18 cellular contexts compared by ENCODE assay signal in genomic region chr15:42504631-42505030, GRCh38. TPM values are rescaled to one million over a fixed set of nuclear protein-coding genes. Genes with fewer than 3 reads are reported as not detected.
DNase-seq lines count a peak whose midpoint lies in the region; ATAC-seq and TF ChIP-seq lines count a peak whose summit lies in the region.
"Had no signal": no experiment of that assay in that cellular context is flagged by ENCODE, and none has a peak within 500 bp of the region (broad histone marks: within the 10 kb centered on the region; RNA-seq: fewer than 3 reads in every experiment).

No MANE protein-coding gene starts in this region.

- H3K36me3 ChIP-seq in GM06990 (ENCODE audit: control insufficient read depth, insufficient read depth, low read length) (no peaks in the 10 kb centered on the region), OCI-LY3 (replicated peaks; ENCODE audit: low read depth, low read length) (peaks cover 8% of the 10 kb centered on the region), muscle layer of duodenum (ENCODE audit: control insufficient read depth in 1 of 2, insufficient read depth in 2 of 2, low read length in 2 of 2) (no peaks in the 10 kb centered on the region), body of pancreas (replicated peaks in 1 of 2; ENCODE audit: insufficient read depth in 1 of 2, low read depth in 2 of 2) (no peaks in the 10 kb centered on the region)
- H3K36me3 ChIP-seq: Peyer's patch had no signal

- TF ChIP-seq POLR2A in body of pancreas (IDR thresholded peaks at IDR 0.05): no peak

- H3K9me3 Mint-ChIP-seq in T-cell: no peaks in the 10 kb centered on the region
- H3K9me3 Mint-ChIP-seq: activated naive CD4-positive, alpha-beta T cell treated with anti-CD3 and anti-CD28 coated beads, Interleukin-2, amount 10 ng/mL, durations not matched to agents 7 days and 5 days; brain; neural crest cell; stimulated activated naive B cell treated with anti-CD40 and anti-IgM and Interleukin-4, amounts not matched to agents 10 μg/mL and 1 μg/mL and 100 μg/mL, for 72 hours had no signal

- no peaks in the 10 kb centered on the region; the same call in 1 of the 2 replicates for H4K20me1 ChIP-seq in OCI-LY3 (ENCODE audit: insufficient read depth, low read length)

- peaks cover 6% of the 10 kb centered on the region for H3K36me3 Mint-ChIP-seq in T-cell

- no peak overlapping the region for H3K27ac Mint-ChIP-seq in T-cell
- H3K27ac Mint-ChIP-seq: activated naive CD4-positive, alpha-beta T cell treated with anti-CD3 and anti-CD28 coated beads, Interleukin-2, amount 10 ng/mL, durations not matched to agents 7 days and 5 days had no signal

- peaks cover 41% of the 10 kb centered on the region for H3K79me2 ChIP-seq in OCI-LY3 (ENCODE audit: low read length)

- no peak overlapping the region for H3K4me3 Mint-ChIP-seq in T-cell
- H3K4me3 Mint-ChIP-seq: activated naive CD4-positive, alpha-beta T cell treated with anti-CD3 and anti-CD28 coated beads, Interleukin-2, amount 10 ng/mL, durations not matched to agents 7 days and 5 days; neural crest cell had no signal

- H3K27ac ChIP-seq in OCI-LY3 (ENCODE audit: low read length) (no peak overlapping the region), muscle layer of duodenum (ENCODE audit: low read length) (peak overlapping the region; percentile 23), body of pancreas (no peak overlapping the region)

- H3K27me3 ChIP-seq in GM06990 (replicated peaks; ENCODE audit: control insufficient read depth, insufficient read depth, low read length): no peaks in the 10 kb centered on the region
- H3K27me3 ChIP-seq in OCI-LY3 (ENCODE audit: low read depth, low read length): no peaks in the 10 kb centered on the region
- H3K27me3 ChIP-seq in muscle layer of duodenum (ENCODE audit: low read depth, low read length): no peaks in the 10 kb centered on the region
- H3K27me3 ChIP-seq in body of pancreas: no peaks in the 10 kb centered on the region
- H3K27me3 ChIP-seq: Peyer's patch had no signal

- H2AFZ ChIP-seq in OCI-LY3 (ENCODE audit: low read depth, low read length): no peak overlapping the region

- peaks cover 20 to 31% (median 22%) of the 10 kb centered on the region in 3 donors for H3K4me1 Mint-ChIP-seq in T-cell

- POLR2A ChIA-PET in T-cell (lab: Charles Lee): interaction anchor here in 1 of 2 donors (0.6 kb wide), 1 partner anchor 143 kb away, joined by 3 read pairs; no protein-coding TSS in a partner anchor

- no peaks in the 10 kb centered on the region for H3K9me3 ChIP-seq in OCI-LY3 (ENCODE audit: insufficient read depth, low read length)
- H3K9me3 ChIP-seq in muscle layer of duodenum (ENCODE audit: control insufficient read depth in 1 of 2, low read length in 2 of 2): no peaks in the 10 kb centered on the region
- no peaks in the 10 kb centered on the region for H3K9me3 ChIP-seq in body of pancreas
- H3K9me3 ChIP-seq: Peyer's patch had no signal

- intact Hi-C loops in body of pancreas (cut with DNase I): no loop called here

- DNase-seq in GM06990 (ENCODE audit: extremely low read depth, insufficient read length) (no peak), T-cell (no peak), DMS 273 (lab: John Stamatoyannopoulos, UW; ENCODE audit: unreplicated experiment) (no peak), body of pancreas (no peak), NCI-H2029 (lab: John Stamatoyannopoulos, UW) (no peak)
- DNase-seq: activated CD4-positive, CD25-positive, alpha-beta regulatory T cell treated with anti-CD3 and anti-CD28 coated beads, Interleukin-2, amount 50 U/mL, for 72 hours; activated CD8-positive, alpha-beta memory T cell treated with anti-CD3 and anti-CD28 coated beads, Interleukin-2, amount 50 U/mL, for 4 hours; activated naive CD4-positive, alpha-beta T cell treated with anti-CD3 and anti-CD28 coated beads, Interleukin-2, amount 10 ng/mL, durations not matched to agents 7 days and 5 days; GDM1; KBM-7; NCI-H524 had no signal

- TF ChIP-seq CTCF in GM06990 (IDR thresholded peaks at IDR 0.05; ENCODE audit: insufficient read depth, low read length, poor library complexity, severe bottlenecking) (no peak), OCI-LY3 (IDR thresholded peaks at IDR 0.05; ENCODE audit: low read depth, low read length) (no peak), body of pancreas (IDR thresholded peaks at IDR 0.05) (no peak)

- ATAC-seq in HG02678 (IDR thresholded peaks at IDR 0.05; ENCODE audit: unreplicated experiment) (peak; percentile 14), T-cell (replicated peaks in 1 of 4) (no peak), body of pancreas (no peak)

- CTCF ChIA-PET in T-cell (lab: Charles Lee): interaction anchor here in 1 of 2 donors (0.6 kb wide), 2 partner anchors 19 to 84 kb away, joined by 4 to 5 read pairs; no protein-coding TSS in a partner anchor

- no peak overlapping the region; the same call in 1 of the 2 replicates for H3K9ac ChIP-seq in OCI-LY3 (ENCODE audit: low read length)

- 68 to 79% methylated on average over 3 of the region's 3 CpGs for WGBS in body of pancreas, 2 donors

- peaks cover 27% of the 10 kb centered on the region for H3K4me1 ChIP-seq in OCI-LY3 (ENCODE audit: low read length)
- H3K4me1 ChIP-seq in muscle layer of duodenum (ENCODE audit: control insufficient read depth in 1 of 2, insufficient read depth in 2 of 2, low read length in 2 of 2): peaks cover 0 to 31% of the 10 kb centered on the region in 2 donors
- H3K4me1 ChIP-seq in body of pancreas: peaks cover 10% of the 10 kb centered on the region

- H3K4me3 ChIP-seq in GM06990 (replicated peaks; ENCODE audit: low read depth, low read length) (peak overlapping the region; percentile 26), OCI-LY3 (ENCODE audit: low read length) (no peak overlapping the region), muscle layer of duodenum (ENCODE audit: low read depth in 1 of 2, low read length in 2 of 2) (no peak overlapping the region), body of pancreas (no peak overlapping the region)

- H3K27me3 Mint-ChIP-seq in T-cell: no peaks in the 10 kb centered on the region
- H3K27me3 Mint-ChIP-seq: activated naive CD4-positive, alpha-beta T cell treated with anti-CD3 and anti-CD28 coated beads, Interleukin-2, amount 10 ng/mL, durations not matched to agents 7 days and 5 days; brain; stimulated activated naive B cell treated with anti-CD40 and anti-IgM and Interleukin-4, amounts not matched to agents 10 μg/mL and 1 μg/mL and 100 μg/mL, for 72 hours had no signal

- H3K4me2 ChIP-seq in OCI-LY3 (ENCODE audit: low read length): peak overlapping the region; percentile 23

RNA-seq across cellular contexts. Expression of gene SNAP23, which starts 9.2 kb away (rescaled TPM):
- total RNA-seq in T-cell (10 to 100 TPM; 51.8 to 60.7 (median 59.3) TPM), body of pancreas (10 to 100 TPM; 29.8 to 42.2 TPM)

RNA-seq across cellular contexts. Expression of gene ZNF106, which starts 13.7 kb away (rescaled TPM):
- total RNA-seq in T-cell: 10 to 100 TPM; 33.1 to 41.1 (median 36.7) TPM
- 10 to 100 TPM; 28.0 to 37.6 TPM for total RNA-seq in body of pancreas

RNA-seq across cellular contexts. Expression of gene LRRC57, which starts 44.0 kb away (rescaled TPM):
- total RNA-seq in T-cell (10 to 100 TPM; 13.4 to 24.6 (median 18.4) TPM), body of pancreas (1 to 10 TPM; 6.9 to 8.3 TPM)

RNA-seq across cellular contexts. Expression of gene HAUS2, which starts 44.0 kb away (rescaled TPM):
- total RNA-seq in T-cell (10 to 100 TPM; 13.1 to 21.8 (median 16.8) TPM), body of pancreas (10 to 100 TPM in 1 of 2 donors, 1 to 10 TPM in 1; 8.6 to 24.7 TPM)
